15 cellular contexts compared by ENCODE assay signal in genomic region chr1:67274623-67275325, GRCh38. TPM values are rescaled to one million over a fixed set of nuclear protein-coding genes. Genes with fewer than 3 reads are reported as not detected.
DNase-seq lines count a peak whose midpoint lies in the region; ATAC-seq and TF ChIP-seq lines count a peak whose summit lies in the region.
"Had no signal": no experiment of that assay in that cellular context is flagged by ENCODE, and none has a peak within 500 bp of the region (broad histone marks: within the 10 kb centered on the region; RNA-seq: fewer than 3 reads in every experiment).

No MANE protein-coding gene starts in this region.

- peak; percentile 98 for ATAC-seq in GM19351 (IDR thresholded peaks at IDR 0.05; ENCODE audit: unreplicated experiment)
- ATAC-seq in HG03159 (IDR thresholded peaks at IDR 0.05; ENCODE audit: unreplicated experiment), result peak; percentile 70

- peaks cover 9% of the 10 kb centered on the region for H3K36me3 Mint-ChIP-seq in activated naive CD8-positive, alpha-beta T cell
- H3K36me3 Mint-ChIP-seq in CD14-positive monocyte (no peaks in the 10 kb centered on the region), endodermal cell (ENCODE audit: low read depth) (no peaks in the 10 kb centered on the region)

- H3K4me3 ChIP-seq in endodermal cell (ENCODE audit: low read length) (no peak overlapping the region), Karpas-422 (ENCODE audit: low read length) (no peak overlapping the region)
- H3K4me3 ChIP-seq: esophagus muscularis mucosa had no signal

- H3K4me1 Mint-ChIP-seq in activated naive CD8-positive, alpha-beta T cell (ENCODE audit: low read depth), result peaks cover 32% of the 10 kb centered on the region
- no peaks in the 10 kb centered on the region for H3K4me1 Mint-ChIP-seq in CD14-positive monocyte
- H3K4me1 Mint-ChIP-seq in endodermal cell, result peaks cover 1% of the 10 kb centered on the region

- no peak overlapping the region for H3K27ac ChIP-seq in endodermal cell (ENCODE audit: low read depth, low read length)
- H3K27ac ChIP-seq in Karpas-422 (ENCODE audit: low read length), result no peak overlapping the region
- H3K27ac ChIP-seq: esophagus muscularis mucosa, parathyroid adenoma had no signal

- H3K27ac Mint-ChIP-seq in activated naive CD8-positive, alpha-beta T cell, result peak overlapping the region; percentile 91
- H3K27ac Mint-ChIP-seq in CD14-positive monocyte, result no peak overlapping the region
- no peak overlapping the region for H3K27ac Mint-ChIP-seq in endodermal cell

- no peaks in the 10 kb centered on the region for H3K4me1 ChIP-seq in endodermal cell (ENCODE audit: control insufficient read depth, insufficient read depth, low read length)
- no peaks in the 10 kb centered on the region for H3K4me1 ChIP-seq in Karpas-422 (ENCODE audit: low read length)
- H3K4me1 ChIP-seq: esophagus muscularis mucosa, parathyroid adenoma had no signal

- H3K4me3 Mint-ChIP-seq in activated naive CD8-positive, alpha-beta T cell, result peak overlapping the region; percentile 18
- H3K4me3 Mint-ChIP-seq in CD14-positive monocyte (no peak overlapping the region), endodermal cell (no peak overlapping the region)
- H3K4me3 Mint-ChIP-seq: CD8-positive, alpha-beta memory T cell had no signal

- no peaks in the 10 kb centered on the region for H3K9me2 ChIP-seq in Karpas-422 (replicated peaks; ENCODE audit: insufficient read depth, low read length)

- no peak overlapping the region for H2AFZ ChIP-seq in Karpas-422 (ENCODE audit: low read length)
- H2AFZ ChIP-seq: parathyroid adenoma had no signal

- H3K36me3 ChIP-seq in endodermal cell (ENCODE audit: control insufficient read depth, insufficient read depth, low read length) (no peaks in the 10 kb centered on the region), Karpas-422 (ENCODE audit: insufficient read depth, low read length) (no peaks in the 10 kb centered on the region)
- H3K36me3 ChIP-seq: esophagus muscularis mucosa had no signal

- peaks cover 4% of the 10 kb centered on the region for H3K9me3 Mint-ChIP-seq in activated naive CD8-positive, alpha-beta T cell (ENCODE audit: low read depth)
- H3K9me3 Mint-ChIP-seq in CD14-positive monocyte (peaks cover 0 to 20% (median 8%) of the 10 kb centered on the region in 7 donors), endodermal cell (peaks cover 11% of the 10 kb centered on the region)

- in situ Hi-C loops in GM13977 (cut with MboI; ENCODE audit: low pct_unique_long_range_greater_than_20kb, low sequenced_read_pairs, unreplicated experiment), result no loop called here

- H4K20me1 ChIP-seq in Karpas-422 (ENCODE audit: insufficient read depth, low read depth, low read length), result no peaks in the 10 kb centered on the region

- TF ChIP-seq CTCF in GM13977 (IDR thresholded peaks at IDR 0.05; ENCODE audit: extremely low read depth, insufficient read depth, missing control alignments) (no peak), CD14-positive monocyte (IDR thresholded peaks at IDR 0.05) (no peak), endodermal cell (conservative IDR thresholded peaks at IDR 0.05) (no peak)

- H3K9ac ChIP-seq in endodermal cell (ENCODE audit: extremely low read depth, low read length, poor library complexity, severe bottlenecking) (no peak overlapping the region), Karpas-422 (ENCODE audit: low read length) (no peak overlapping the region)
- H3K9ac ChIP-seq: parathyroid adenoma had no signal

- H3K4me2 ChIP-seq in Karpas-422 (ENCODE audit: low read depth, low read length, poor library complexity, severe bottlenecking), result no peak overlapping the region

- H3K27me3 Mint-ChIP-seq in activated naive CD8-positive, alpha-beta T cell, result peaks cover 2% of the 10 kb centered on the region
- peaks cover 0 to 4% (median 2%) of the 10 kb centered on the region in 3 donors for H3K27me3 Mint-ChIP-seq in CD14-positive monocyte (ENCODE audit: low read depth in 3 of 3)
- H3K27me3 Mint-ChIP-seq in endodermal cell (ENCODE audit: insufficient read depth), result no peaks in the 10 kb centered on the region
- H3K27me3 Mint-ChIP-seq: CD8-positive, alpha-beta memory T cell had no signal

- H3K79me2 ChIP-seq in Karpas-422 (ENCODE audit: low read length), result no peaks in the 10 kb centered on the region
- H3K79me2 ChIP-seq: parathyroid adenoma had no signal

- intact Hi-C loops in CD14-positive monocyte (cut with micrococcal nuclease), result no loop called here

- no peaks in the 10 kb centered on the region for H3K27me3 ChIP-seq in endodermal cell (ENCODE audit: control insufficient read depth, insufficient read depth, low read length, poor library complexity, severe bottlenecking)
- H3K27me3 ChIP-seq in Karpas-422 (ENCODE audit: low read length), result no peaks in the 10 kb centered on the region
- H3K27me3 ChIP-seq: esophagus muscularis mucosa had no signal

- 91% methylated on average over 5 of the region's 5 CpGs for WGBS in endodermal cell (ENCODE audit: insufficient coverage in 1 of 2, insufficient read length in 1 of 2), 2 experiments

- peak; percentile 46 for DNase-seq in GM13977 (ENCODE audit: low spot score)
- no peak for DNase-seq in NCI-H1105 (lab: John Stamatoyannopoulos, UW)
- DNase-seq in CD14-positive monocyte (ENCODE audit: low spot score), result no peak
- no peak for DNase-seq in endodermal cell
- DNase-seq in Karpas-422, result no peak
- DNase-seq: caudate nucleus, Kasumi-1, mesenchymal stem cell, T1000 had no signal

- no peaks in the 10 kb centered on the region for H3K9me3 ChIP-seq in endodermal cell (ENCODE audit: control insufficient read depth, low read length)
- H3K9me3 ChIP-seq in Karpas-422 (ENCODE audit: low read length), result no peaks in the 10 kb centered on the region

RNA-seq across cellular contexts. Expression of gene IL12RB2, which starts 32.9 kb away (rescaled TPM):
- polyA plus RNA-seq in CD14-positive monocyte, result not detected
- under 1 TPM in 1 of 2 donors, not detected in 1; 0.29 TPM for total RNA-seq in endodermal cell
- polyA plus RNA-seq in endodermal cell (2013, experiment 1 of 2), result 0.53 TPM
- 1.0 TPM for polyA plus RNA-seq in endodermal cell (2013, experiment 2 of 2)
- total RNA-seq in Karpas-422 (2014; rRNA removed; shearing (Covaris generic); ENCODE audit: low replicate concordance), result not detected in 2 replicates
